In the genomic region with DNA sequence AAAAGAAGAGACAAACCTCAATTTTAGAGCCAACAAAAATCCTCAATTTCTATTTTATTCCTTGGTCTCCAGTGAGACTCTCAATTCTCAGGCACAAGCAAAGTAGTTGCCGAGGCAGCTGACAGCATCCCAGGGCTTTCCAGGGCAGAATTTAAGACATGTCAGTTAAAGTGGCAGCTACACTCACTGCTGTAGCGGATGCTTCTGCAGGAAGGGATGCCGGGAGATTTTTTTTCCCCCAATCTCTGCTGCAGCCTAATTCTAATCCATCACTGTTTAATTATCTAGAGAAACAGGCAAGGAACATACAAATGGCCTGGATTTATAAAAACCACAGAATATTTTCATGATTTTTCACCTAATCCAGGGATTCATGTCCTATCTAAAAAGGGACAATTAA, we compare ENCODE assay signal across 2 cellular contexts.
TF ChIP-seq lines count a peak whose summit lies in the region.

No MANE protein-coding gene starts in this region.

TF ChIP-seq in GM23338, 12 proteins besides CTCF, POLR2A, EP300 and RAD21 (continued from another document):
- TF ChIP-seq, protein P1, sequence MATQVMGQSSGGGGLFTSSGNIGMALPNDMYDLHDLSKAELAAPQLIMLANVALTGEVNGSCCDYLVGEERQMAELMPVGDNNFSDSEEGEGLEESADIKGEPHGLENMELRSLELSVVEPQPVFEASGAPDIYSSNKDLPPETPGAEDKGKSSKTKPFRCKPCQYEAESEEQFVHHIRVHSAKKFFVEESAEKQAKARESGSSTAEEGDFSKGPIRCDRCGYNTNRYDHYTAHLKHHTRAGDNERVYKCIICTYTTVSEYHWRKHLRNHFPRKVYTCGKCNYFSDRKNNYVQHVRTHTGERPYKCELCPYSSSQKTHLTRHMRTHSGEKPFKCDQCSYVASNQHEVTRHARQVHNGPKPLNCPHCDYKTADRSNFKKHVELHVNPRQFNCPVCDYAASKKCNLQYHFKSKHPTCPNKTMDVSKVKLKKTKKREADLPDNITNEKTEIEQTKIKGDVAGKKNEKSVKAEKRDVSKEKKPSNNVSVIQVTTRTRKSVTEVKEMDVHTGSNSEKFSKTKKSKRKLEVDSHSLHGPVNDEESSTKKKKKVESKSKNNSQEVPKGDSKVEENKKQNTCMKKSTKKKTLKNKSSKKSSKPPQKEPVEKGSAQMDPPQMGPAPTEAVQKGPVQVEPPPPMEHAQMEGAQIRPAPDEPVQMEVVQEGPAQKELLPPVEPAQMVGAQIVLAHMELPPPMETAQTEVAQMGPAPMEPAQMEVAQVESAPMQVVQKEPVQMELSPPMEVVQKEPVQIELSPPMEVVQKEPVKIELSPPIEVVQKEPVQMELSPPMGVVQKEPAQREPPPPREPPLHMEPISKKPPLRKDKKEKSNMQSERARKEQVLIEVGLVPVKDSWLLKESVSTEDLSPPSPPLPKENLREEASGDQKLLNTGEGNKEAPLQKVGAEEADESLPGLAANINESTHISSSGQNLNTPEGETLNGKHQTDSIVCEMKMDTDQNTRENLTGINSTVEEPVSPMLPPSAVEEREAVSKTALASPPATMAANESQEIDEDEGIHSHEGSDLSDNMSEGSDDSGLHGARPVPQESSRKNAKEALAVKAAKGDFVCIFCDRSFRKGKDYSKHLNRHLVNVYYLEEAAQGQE (IDR thresholded peaks at IDR 0.05; ENCODE audit: unreplicated experiment), result no peak
- TF ChIP-seq ZNF114 (CRISPR knock-in tag; IDR thresholded peaks at IDR 0.05) (no peak), POLR2AphosphoS5 (IDR thresholded peaks at IDR 0.05; ENCODE audit: low read depth) (no peak), JUNB (IDR thresholded peaks at IDR 0.05; ENCODE audit: unreplicated experiment) (no peak), EZH2 (IDR thresholded peaks at IDR 0.05; ENCODE audit: low read depth, unreplicated experiment) (no peak)
- TF ChIP-seq, protein P2, sequence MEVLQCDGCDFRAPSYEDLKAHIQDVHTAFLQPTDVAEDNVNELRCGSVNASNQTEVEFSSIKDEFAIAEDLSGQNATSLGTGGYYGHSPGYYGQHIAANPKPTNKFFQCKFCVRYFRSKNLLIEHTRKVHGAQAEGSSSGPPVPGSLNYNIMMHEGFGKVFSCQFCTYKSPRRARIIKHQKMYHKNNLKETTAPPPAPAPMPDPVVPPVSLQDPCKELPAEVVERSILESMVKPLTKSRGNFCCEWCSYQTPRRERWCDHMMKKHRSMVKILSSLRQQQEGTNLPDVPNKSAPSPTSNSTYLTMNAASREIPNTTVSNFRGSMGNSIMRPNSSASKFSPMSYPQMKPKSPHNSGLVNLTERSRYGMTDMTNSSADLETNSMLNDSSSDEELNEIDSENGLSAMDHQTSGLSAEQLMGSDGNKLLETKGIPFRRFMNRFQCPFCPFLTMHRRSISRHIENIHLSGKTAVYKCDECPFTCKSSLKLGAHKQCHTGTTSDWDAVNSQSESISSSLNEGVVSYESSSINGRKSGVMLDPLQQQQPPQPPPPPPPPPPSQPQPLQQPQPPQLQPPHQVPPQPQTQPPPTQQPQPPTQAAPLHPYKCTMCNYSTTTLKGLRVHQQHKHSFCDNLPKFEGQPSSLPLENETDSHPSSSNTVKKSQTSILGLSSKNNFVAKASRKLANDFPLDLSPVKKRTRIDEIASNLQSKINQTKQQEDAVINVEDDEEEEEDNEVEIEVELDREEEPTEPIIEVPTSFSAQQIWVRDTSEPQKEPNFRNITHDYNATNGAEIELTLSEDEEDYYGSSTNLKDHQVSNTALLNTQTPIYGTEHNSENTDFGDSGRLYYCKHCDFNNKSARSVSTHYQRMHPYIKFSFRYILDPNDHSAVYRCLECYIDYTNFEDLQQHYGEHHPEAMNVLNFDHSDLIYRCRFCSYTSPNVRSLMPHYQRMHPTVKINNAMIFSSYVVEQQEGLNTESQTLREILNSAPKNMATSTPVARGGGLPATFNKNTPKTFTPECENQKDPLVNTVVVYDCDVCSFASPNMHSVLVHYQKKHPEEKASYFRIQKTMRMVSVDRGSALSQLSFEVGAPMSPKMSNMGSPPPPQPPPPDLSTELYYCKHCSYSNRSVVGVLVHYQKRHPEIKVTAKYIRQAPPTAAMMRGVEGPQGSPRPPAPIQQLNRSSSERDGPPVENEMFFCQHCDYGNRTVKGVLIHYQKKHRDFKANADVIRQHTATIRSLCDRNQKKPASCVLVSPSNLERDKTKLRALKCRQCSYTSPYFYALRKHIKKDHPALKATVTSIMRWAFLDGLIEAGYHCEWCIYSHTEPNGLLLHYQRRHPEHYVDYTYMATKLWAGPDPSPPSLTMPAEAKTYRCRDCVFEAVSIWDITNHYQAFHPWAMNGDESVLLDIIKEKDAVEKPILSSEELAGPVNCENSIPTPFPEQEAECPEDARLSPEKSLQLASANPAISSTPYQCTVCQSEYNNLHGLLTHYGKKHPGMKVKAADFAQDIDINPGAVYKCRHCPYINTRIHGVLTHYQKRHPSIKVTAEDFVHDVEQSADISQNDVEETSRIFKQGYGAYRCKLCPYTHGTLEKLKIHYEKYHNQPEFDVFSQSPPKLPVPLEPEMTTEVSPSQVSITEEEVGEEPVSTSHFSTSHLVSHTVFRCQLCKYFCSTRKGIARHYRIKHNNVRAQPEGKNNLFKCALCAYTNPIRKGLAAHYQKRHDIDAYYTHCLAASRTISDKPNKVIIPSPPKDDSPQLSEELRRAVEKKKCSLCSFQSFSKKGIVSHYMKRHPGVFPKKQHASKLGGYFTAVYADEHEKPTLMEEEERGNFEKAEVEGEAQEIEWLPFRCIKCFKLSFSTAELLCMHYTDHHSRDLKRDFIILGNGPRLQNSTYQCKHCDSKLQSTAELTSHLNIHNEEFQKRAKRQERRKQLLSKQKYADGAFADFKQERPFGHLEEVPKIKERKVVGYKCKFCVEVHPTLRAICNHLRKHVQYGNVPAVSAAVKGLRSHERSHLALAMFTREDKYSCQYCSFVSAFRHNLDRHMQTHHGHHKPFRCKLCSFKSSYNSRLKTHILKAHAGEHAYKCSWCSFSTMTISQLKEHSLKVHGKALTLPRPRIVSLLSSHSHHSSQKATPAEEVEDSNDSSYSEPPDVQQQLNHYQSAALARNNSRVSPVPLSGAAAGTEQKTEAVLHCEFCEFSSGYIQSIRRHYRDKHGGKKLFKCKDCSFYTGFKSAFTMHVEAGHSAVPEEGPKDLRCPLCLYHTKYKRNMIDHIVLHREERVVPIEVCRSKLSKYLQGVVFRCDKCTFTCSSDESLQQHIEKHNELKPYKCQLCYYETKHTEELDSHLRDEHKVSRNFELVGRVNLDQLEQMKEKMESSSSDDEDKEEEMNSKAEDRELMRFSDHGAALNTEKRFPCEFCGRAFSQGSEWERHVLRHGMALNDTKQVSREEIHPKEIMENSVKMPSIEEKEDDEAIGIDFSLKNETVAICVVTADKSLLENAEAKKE (CRISPR knock-in tag; IDR thresholded peaks at IDR 0.05), result no peak

TF ChIP-seq in WTC11, 78 proteins besides CTCF, POLR2A, EP300 and RAD21 (continued from another document):
- TF ChIP-seq, protein P3, sequence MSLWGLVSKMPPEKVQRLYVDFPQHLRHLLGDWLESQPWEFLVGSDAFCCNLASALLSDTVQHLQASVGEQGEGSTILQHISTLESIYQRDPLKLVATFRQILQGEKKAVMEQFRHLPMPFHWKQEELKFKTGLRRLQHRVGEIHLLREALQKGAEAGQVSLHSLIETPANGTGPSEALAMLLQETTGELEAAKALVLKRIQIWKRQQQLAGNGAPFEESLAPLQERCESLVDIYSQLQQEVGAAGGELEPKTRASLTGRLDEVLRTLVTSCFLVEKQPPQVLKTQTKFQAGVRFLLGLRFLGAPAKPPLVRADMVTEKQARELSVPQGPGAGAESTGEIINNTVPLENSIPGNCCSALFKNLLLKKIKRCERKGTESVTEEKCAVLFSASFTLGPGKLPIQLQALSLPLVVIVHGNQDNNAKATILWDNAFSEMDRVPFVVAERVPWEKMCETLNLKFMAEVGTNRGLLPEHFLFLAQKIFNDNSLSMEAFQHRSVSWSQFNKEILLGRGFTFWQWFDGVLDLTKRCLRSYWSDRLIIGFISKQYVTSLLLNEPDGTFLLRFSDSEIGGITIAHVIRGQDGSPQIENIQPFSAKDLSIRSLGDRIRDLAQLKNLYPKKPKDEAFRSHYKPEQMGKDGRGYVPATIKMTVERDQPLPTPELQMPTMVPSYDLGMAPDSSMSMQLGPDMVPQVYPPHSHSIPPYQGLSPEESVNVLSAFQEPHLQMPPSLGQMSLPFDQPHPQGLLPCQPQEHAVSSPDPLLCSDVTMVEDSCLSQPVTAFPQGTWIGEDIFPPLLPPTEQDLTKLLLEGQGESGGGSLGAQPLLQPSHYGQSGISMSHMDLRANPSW (CRISPR knock-in tag; conservative IDR thresholded peaks at IDR 0.05; ENCODE audit: low read depth), result no peak
